Comparison of ENCODE assay signal across 36 cellular contexts in genomic region chr5:2566280-2566679, GRCh38.
"Had no signal": no experiment of that assay in that cellular context is flagged by ENCODE, and none has a peak within 500 bp of the region (broad histone marks: within the 10 kb centered on the region; RNA-seq: fewer than 3 reads in every experiment).

No MANE protein-coding gene starts in this region.

- H3K9me3 ChIP-seq: adrenal gland, body of pancreas had no signal

- H3K9me3 Mint-ChIP-seq: activated B cell treated with CpG ODN at 0.5 μM for 24 hours; activated CD4-positive, alpha-beta memory T cell treated with anti-CD3 and anti-CD28 coated beads for 36 hours; activated CD4-positive, alpha-beta T cell treated with anti-CD3 and anti-CD28 coated beads, Interleukin-2, amount 10 ng/mL, durations not matched to agents 24 days and 14 days; activated CD8-positive, alpha-beta T cell treated with anti-CD3 and anti-CD28 coated beads for 36 hours; activated naive CD8-positive, alpha-beta T cell treated with anti-CD3 and anti-CD28 coated beads for 36 hours; activated T-helper 1 cell treated with anti-CD3 and anti-CD28 coated beads, Interleukin-12 subunit alpha, Interleukin-12 subunit beta, Interleukin-2, Interleukin-4 antibody, amounts not matched to agents 30 ng/mL and 10 ng/mL and 1 ng/mL, durations not matched to agents 14 hours and 24 hours and 36 hours; activated T-helper 17 cell treated with anti-CD3 and anti-CD28 coated beads, Interleukin-2, amount 50 U/mL, for 72 hours had no signal

- H3K27me3 ChIP-seq: adrenal gland, body of pancreas, brain microvascular endothelial cell, cardiac muscle cell had no signal

- H3K27ac Mint-ChIP-seq: activated B cell treated with CpG ODN at 0.5 μM for 24 hours; activated CD4-positive, alpha-beta memory T cell treated with anti-CD3 and anti-CD28 coated beads for 36 hours; activated CD4-positive, alpha-beta T cell treated with anti-CD3 and anti-CD28 coated beads, Interleukin-2, amount 10 ng/mL, durations not matched to agents 24 days and 14 days; activated CD8-positive, alpha-beta T cell treated with anti-CD3 and anti-CD28 coated beads for 36 hours; activated naive CD4-positive, alpha-beta T cell treated with anti-CD3 and anti-CD28 coated beads for 36 hours; activated naive CD4-positive, alpha-beta T cell treated with anti-CD3 and anti-CD28 coated beads, Interleukin-2, amount 50 U/mL, for 72 hours; activated naive CD8-positive, alpha-beta T cell treated with anti-CD3 and anti-CD28 coated beads for 36 hours; activated T-cell treated with anti-CD3 and anti-CD28 coated beads, Interleukin-2, amount 50 U/mL, for 72 hours; activated T-helper 1 cell treated with anti-CD3 and anti-CD28 coated beads, Interleukin-12 subunit alpha, Interleukin-12 subunit beta, Interleukin-2, Interleukin-4 antibody, amounts not matched to agents 30 ng/mL and 10 ng/mL and 1 ng/mL, durations not matched to agents 14 hours and 24 hours and 36 hours; activated T-helper 17 cell treated with anti-CD3 and anti-CD28 coated beads, Interleukin-2, amount 50 U/mL, for 72 hours; T-helper 1 cell treated with Interleukin-12 subunit alpha and Interleukin-12 subunit beta and Interleukin-4 antibody, amounts not matched to agents 30 μg/mL and 1 μg/mL, for 36 hours; T-helper 2 cell treated with Interferon-gamma antibody and Interleukin-4, amounts not matched to agents 5 μg/mL and 100 μg/mL, for 36 hours had no signal

- H3K4me1 Mint-ChIP-seq: activated B cell treated with CpG ODN at 0.5 μM for 24 hours; activated CD4-positive, alpha-beta T cell treated with anti-CD3 and anti-CD28 coated beads, Interleukin-2, amount 10 ng/mL, durations not matched to agents 24 days and 14 days; activated naive CD8-positive, alpha-beta T cell treated with anti-CD3 and anti-CD28 coated beads for 36 hours; activated T-helper 17 cell treated with anti-CD3 and anti-CD28 coated beads, Interleukin-2, amount 50 U/mL, for 72 hours; central memory CD8-positive, alpha-beta T cell had no signal

- ATAC-seq: activated CD8-positive, alpha-beta T cell treated with anti-CD3 and anti-CD28 coated beads for 36 hours; activated T-cell treated with anti-CD3 and anti-CD28 coated beads, Interleukin-2, amount 50 U/mL, for 4 hours; activated T-cell treated with anti-CD3 and anti-CD28 coated beads, Interleukin-2, amount 50 U/mL, for 72 hours; activated T-helper 17 cell treated with anti-CD3 and anti-CD28 coated beads, Interleukin-2, amount 50 U/mL, for 72 hours; body of pancreas had no signal

- DNase-seq: activated B cell treated with CpG ODN at 0.5 μM for 24 hours; activated CD4-positive, alpha-beta memory T cell treated with anti-CD3 and anti-CD28 coated beads for 36 hours; activated CD4-positive, alpha-beta T cell treated with anti-CD3 and anti-CD28 coated beads for 4 hours; activated CD4-positive, alpha-beta T cell treated with anti-CD3 and anti-CD28 coated beads, Interleukin-2, amount 10 ng/mL, durations not matched to agents 24 days and 14 days; activated CD4-positive, alpha-beta T cell treated with anti-CD3 and anti-CD28 coated beads, Interleukin-2, amount 50 U/mL, for 1 hour; activated CD4-positive, alpha-beta T cell treated with anti-CD3 and anti-CD28 coated beads, Interleukin-2, amount 50 U/mL, for 4 hours; activated CD4-positive, CD25-positive, alpha-beta regulatory T cell treated with anti-CD3 and anti-CD28 coated beads, Interleukin-2, amount 50 U/mL, for 72 hours; activated CD8-positive, alpha-beta memory T cell treated with anti-CD3 and anti-CD28 coated beads, Interleukin-2, amount 50 U/mL, for 4 hours; activated CD8-positive, alpha-beta T cell treated with anti-CD3 and anti-CD28 coated beads for 36 hours; activated effector memory CD4-positive, alpha-beta T cell treated with anti-CD3 and anti-CD28 coated beads, Interleukin-2, amount 50 U/mL, for 16 hours; activated gamma-delta T cell treated with Interleukin-2 at 50 U/mL for 16 hours; activated naive CD4-positive, alpha-beta T cell; activated naive CD4-positive, alpha-beta T cell treated with anti-CD3 and anti-CD28 coated beads for 36 hours; activated naive CD4-positive, alpha-beta T cell treated with anti-CD3 and anti-CD28 coated beads, Interleukin-2, amount 50 U/mL, for 16 hours; activated naive CD8-positive, alpha-beta T cell treated with anti-CD3 and anti-CD28 coated beads for 36 hours; activated T-cell treated with anti-CD3 and anti-CD28 coated beads for 4 hours; activated T-cell treated with anti-CD3 and anti-CD28 coated beads, Interleukin-2, amount 50 U/mL, for 1 hour; activated T-cell treated with anti-CD3 and anti-CD28 coated beads, Interleukin-2, amount 50 U/mL, for 4 hours; activated T-cell treated with anti-CD3 and anti-CD28 coated beads, Interleukin-2, amount 50 U/mL, for 72 hours; adrenal gland; amniotic stem cell; aorta; body of pancreas; brain microvascular endothelial cell; caudate nucleus; cerebellar nuclear complex; T-helper 2 cell; T-helper 9 cell had no signal

- H3K36me3 Mint-ChIP-seq: activated CD4-positive, alpha-beta memory T cell treated with anti-CD3 and anti-CD28 coated beads for 36 hours; activated naive CD8-positive, alpha-beta T cell treated with anti-CD3 and anti-CD28 coated beads for 36 hours had no signal

- H3K4me1 ChIP-seq: adrenal gland, body of pancreas had no signal

- H3K36me3 ChIP-seq: adrenal gland, brain microvascular endothelial cell, cardiac muscle cell had no signal

- H3K27me3 Mint-ChIP-seq: activated B cell treated with CpG ODN at 0.5 μM for 24 hours; activated CD4-positive, alpha-beta T cell treated with anti-CD3 and anti-CD28 coated beads, Interleukin-2, amount 10 ng/mL, durations not matched to agents 24 days and 14 days; activated CD8-positive, alpha-beta T cell treated with anti-CD3 and anti-CD28 coated beads for 36 hours; central memory CD8-positive, alpha-beta T cell had no signal

- H3K4me3 Mint-ChIP-seq: activated B cell treated with CpG ODN at 0.5 μM for 24 hours; activated CD4-positive, alpha-beta memory T cell treated with anti-CD3 and anti-CD28 coated beads for 36 hours; activated CD4-positive, alpha-beta T cell treated with anti-CD3 and anti-CD28 coated beads, Interleukin-2, amount 10 ng/mL, durations not matched to agents 24 days and 14 days; activated CD8-positive, alpha-beta T cell treated with anti-CD3 and anti-CD28 coated beads for 36 hours; activated naive CD4-positive, alpha-beta T cell treated with anti-CD3 and anti-CD28 coated beads for 36 hours; activated naive CD8-positive, alpha-beta T cell treated with anti-CD3 and anti-CD28 coated beads for 36 hours; activated T-cell treated with anti-CD3 and anti-CD28 coated beads, Interleukin-2, amount 50 U/mL, for 4 hours; activated T-cell treated with anti-CD3 and anti-CD28 coated beads, Interleukin-2, amount 50 U/mL, for 72 hours; activated T-helper 1 cell treated with anti-CD3 and anti-CD28 coated beads, Interleukin-12 subunit alpha, Interleukin-12 subunit beta, Interleukin-2, Interleukin-4 antibody, amounts not matched to agents 30 ng/mL and 10 ng/mL and 1 ng/mL, durations not matched to agents 14 hours and 24 hours and 36 hours; activated T-helper 17 cell treated with anti-CD3 and anti-CD28 coated beads, Interleukin-2, amount 50 U/mL, for 72 hours; central memory CD8-positive, alpha-beta T cell; T-helper 1 cell treated with Interleukin-12 subunit alpha and Interleukin-12 subunit beta and Interleukin-4 antibody, amounts not matched to agents 30 μg/mL and 1 μg/mL, for 36 hours; T-helper 2 cell treated with Interferon-gamma antibody and Interleukin-4, amounts not matched to agents 5 μg/mL and 100 μg/mL, for 36 hours had no signal

- H3K27ac ChIP-seq: adrenal gland, body of pancreas, brain microvascular endothelial cell, cardiac muscle cell, VCaP had no signal

- H3K4me3 ChIP-seq: adrenal gland, body of pancreas, cardiac muscle cell had no signal
